ENCODE assay signal across 22 cellular contexts in genomic region chr12:7797269-7797668, GRCh38. TPM values are rescaled to one million over a fixed set of nuclear protein-coding genes. Genes with fewer than 3 reads are reported as not detected.
"Had no signal": no experiment of that assay in that cellular context is flagged by ENCODE, and none has a peak within 500 bp of the region (broad histone marks: within the 10 kb centered on the region; RNA-seq: fewer than 3 reads in every experiment).

No MANE protein-coding gene starts in this region.

RNA-seq across cellular contexts. Expression of gene NANOG, which starts 8.1 kb away (rescaled TPM):
- total RNA-seq: activated CD4-positive, alpha-beta memory T cell treated with anti-CD3 and anti-CD28 coated beads for 36 hours; activated CD4-positive, alpha-beta T cell treated with anti-CD3 and anti-CD28 coated beads for 36 hours; activated CD4-positive, alpha-beta T cell treated with anti-CD3 and anti-CD28 coated beads, Interleukin-2, amount 10 ng/mL, durations not matched to agents 24 days and 14 days; activated CD8-positive, alpha-beta memory T cell treated with anti-CD3 and anti-CD28 coated beads for 36 hours; activated CD8-positive, alpha-beta memory T cell treated with anti-CD3 and anti-CD28 coated beads, Interleukin-2, amount 10 ng/mL, durations not matched to agents 7 days and 5 days; activated CD8-positive, alpha-beta T cell treated with anti-CD3 and anti-CD28 coated beads, Interleukin-2, amount 10 ng/mL, durations not matched to agents 7 days and 5 days; activated naive CD4-positive, alpha-beta T cell treated with anti-CD3 and anti-CD28 coated beads for 36 hours; activated naive CD8-positive, alpha-beta T cell treated with anti-CD3 and anti-CD28 coated beads for 36 hours; activated T-helper 1 cell treated with anti-CD3 and anti-CD28 coated beads, Interleukin-12 subunit alpha, Interleukin-12 subunit beta, Interleukin-2, Interleukin-4 antibody, amounts not matched to agents 30 ng/mL and 10 ng/mL and 1 ng/mL, durations not matched to agents 14 hours and 24 hours and 36 hours; activated T-helper 2 cell treated with anti-CD3 and anti-CD28 coated beads, Interferon-gamma antibody, Interleukin-2, Interleukin-4, amounts not matched to agents 10 μg/mL and 5 μg/mL and 100 μg/mL, durations not matched to agents 14 hours and 24 hours and 36 hours; dermis microvascular lymphatic vessel endothelial cell; esophagus muscularis mucosa; T-helper 2 cell treated with Interferon-gamma antibody and Interleukin-4, amounts not matched to agents 100 ng/mL and 5 ng/mL, for 36 hours had no signal
- polyA plus RNA-seq: aorta, cardiac muscle cell, foreskin keratinocyte, heart left ventricle had no signal

RNA-seq across cellular contexts. Expression of gene NANOGNB, which starts 32.3 kb away (rescaled TPM):
- total RNA-seq: activated CD4-positive, alpha-beta memory T cell treated with anti-CD3 and anti-CD28 coated beads for 36 hours; activated CD4-positive, alpha-beta T cell treated with anti-CD3 and anti-CD28 coated beads for 36 hours; activated CD4-positive, alpha-beta T cell treated with anti-CD3 and anti-CD28 coated beads, Interleukin-2, amount 10 ng/mL, durations not matched to agents 24 days and 14 days; activated CD8-positive, alpha-beta memory T cell treated with anti-CD3 and anti-CD28 coated beads for 36 hours; activated CD8-positive, alpha-beta memory T cell treated with anti-CD3 and anti-CD28 coated beads, Interleukin-2, amount 10 ng/mL, durations not matched to agents 7 days and 5 days; activated CD8-positive, alpha-beta T cell treated with anti-CD3 and anti-CD28 coated beads, Interleukin-2, amount 10 ng/mL, durations not matched to agents 7 days and 5 days; activated naive CD4-positive, alpha-beta T cell treated with anti-CD3 and anti-CD28 coated beads for 36 hours; activated naive CD8-positive, alpha-beta T cell treated with anti-CD3 and anti-CD28 coated beads for 36 hours; activated T-helper 1 cell treated with anti-CD3 and anti-CD28 coated beads, Interleukin-12 subunit alpha, Interleukin-12 subunit beta, Interleukin-2, Interleukin-4 antibody, amounts not matched to agents 30 ng/mL and 10 ng/mL and 1 ng/mL, durations not matched to agents 14 hours and 24 hours and 36 hours; activated T-helper 2 cell treated with anti-CD3 and anti-CD28 coated beads, Interferon-gamma antibody, Interleukin-2, Interleukin-4, amounts not matched to agents 10 μg/mL and 5 μg/mL and 100 μg/mL, durations not matched to agents 14 hours and 24 hours and 36 hours; adrenal gland; aorta; breast epithelium; cardiac muscle cell; colonic mucosa; dermis microvascular lymphatic vessel endothelial cell; esophagus muscularis mucosa; foreskin keratinocyte; gastrocnemius medialis; heart left ventricle; T-cell; T-helper 2 cell treated with Interferon-gamma antibody and Interleukin-4, amounts not matched to agents 100 ng/mL and 5 ng/mL, for 36 hours had no signal
- polyA plus RNA-seq: adrenal gland, aorta, cardiac muscle cell, foreskin keratinocyte, heart left ventricle had no signal

RNA-seq across cellular contexts. Expression of gene CLEC4C, which starts 50.1 kb away (rescaled TPM):
- total RNA-seq: activated CD4-positive, alpha-beta memory T cell treated with anti-CD3 and anti-CD28 coated beads for 36 hours; activated CD4-positive, alpha-beta T cell treated with anti-CD3 and anti-CD28 coated beads for 36 hours; activated CD4-positive, alpha-beta T cell treated with anti-CD3 and anti-CD28 coated beads, Interleukin-2, amount 10 ng/mL, durations not matched to agents 24 days and 14 days; activated CD8-positive, alpha-beta memory T cell treated with anti-CD3 and anti-CD28 coated beads for 36 hours; activated CD8-positive, alpha-beta memory T cell treated with anti-CD3 and anti-CD28 coated beads, Interleukin-2, amount 10 ng/mL, durations not matched to agents 7 days and 5 days; activated CD8-positive, alpha-beta T cell treated with anti-CD3 and anti-CD28 coated beads, Interleukin-2, amount 10 ng/mL, durations not matched to agents 7 days and 5 days; activated naive CD4-positive, alpha-beta T cell treated with anti-CD3 and anti-CD28 coated beads for 36 hours; activated naive CD8-positive, alpha-beta T cell treated with anti-CD3 and anti-CD28 coated beads for 36 hours; activated T-helper 1 cell treated with anti-CD3 and anti-CD28 coated beads, Interleukin-12 subunit alpha, Interleukin-12 subunit beta, Interleukin-2, Interleukin-4 antibody, amounts not matched to agents 30 ng/mL and 10 ng/mL and 1 ng/mL, durations not matched to agents 14 hours and 24 hours and 36 hours; activated T-helper 2 cell treated with anti-CD3 and anti-CD28 coated beads, Interferon-gamma antibody, Interleukin-2, Interleukin-4, amounts not matched to agents 10 μg/mL and 5 μg/mL and 100 μg/mL, durations not matched to agents 14 hours and 24 hours and 36 hours; adrenal gland; aorta; breast epithelium; cardiac muscle cell; colonic mucosa; dermis microvascular lymphatic vessel endothelial cell; esophagus muscularis mucosa; foreskin keratinocyte; gastrocnemius medialis; heart left ventricle; T-cell; T-helper 2 cell treated with Interferon-gamma antibody and Interleukin-4, amounts not matched to agents 100 ng/mL and 5 ng/mL, for 36 hours had no signal
- polyA plus RNA-seq: adrenal gland, aorta, cardiac muscle cell, foreskin keratinocyte, heart left ventricle had no signal
